Comparison of ENCODE assay signal across 11 cellular contexts in genomic region chr16:2773188-2773968, GRCh38. TPM values are rescaled to one million over a fixed set of nuclear protein-coding genes. Genes with fewer than 3 reads are reported as not detected.
DNase-seq lines count a peak whose midpoint lies in the region; ATAC-seq and TF ChIP-seq lines count a peak whose summit lies in the region.
"Had no signal": no experiment of that assay in that cellular context is flagged by ENCODE, and none has a peak within 500 bp of the region (broad histone marks: within the 10 kb centered on the region; RNA-seq: fewer than 3 reads in every experiment).

No MANE protein-coding gene starts in this region.

- H3K9me3 ChIP-seq in HEK293 (ENCODE audit: control insufficient read depth, insufficient read depth, low read depth, low read length): no peaks in the 10 kb centered on the region

- POLR2A ChIA-PET in HEK293 (lab: Yijun Ruan, JAX): interaction anchor here (1.5 to 1.9 kb wide), 3 partner anchors 9 to 91 kb away, joined by 6 to 8 read pairs (median 6); partner anchors contain the start of genes KCTD5 and SRRM2

- peaks cover 35% of the 10 kb centered on the region for H3K4me1 Mint-ChIP-seq in CD14-positive monocyte
- H3K4me1 Mint-ChIP-seq in activated naive CD8-positive, alpha-beta T cell treated with anti-CD3 and anti-CD28 coated beads, Interleukin-2, amount 50 U/mL, for 24 hours: peaks cover 29% of the 10 kb centered on the region
- peaks cover 51% of the 10 kb centered on the region for H3K4me1 Mint-ChIP-seq in nephron progenitor cell
- peaks cover 39% of the 10 kb centered on the region for H3K4me1 Mint-ChIP-seq in osteocyte (ENCODE audit: unreplicated experiment)

- no peak for ATAC-seq in activated naive CD8-positive, alpha-beta T cell treated with anti-CD3 and anti-CD28 coated beads, Interleukin-2, amount 50 U/mL, for 24 hours
- ATAC-seq in GM18861 (IDR thresholded peaks at IDR 0.05; ENCODE audit: unreplicated experiment): no peak

- DNase-seq in CD14-positive monocyte (ENCODE audit: low spot score) (no peak), nephron progenitor cell (no peak), coronary artery (ENCODE audit: low spot score) (no peak), osteocyte (ENCODE audit: extremely low spot score, unreplicated experiment) (no peak), NCI-H1436 (lab: John Stamatoyannopoulos, UW) (no peak)
- no peak for DNase-seq in activated naive CD8-positive, alpha-beta T cell treated with anti-CD3 and anti-CD28 coated beads, Interleukin-2, amount 50 U/mL, for 24 hours
- DNase-seq: NCI-H2081 had no signal

- H3K27ac Mint-ChIP-seq in CD14-positive monocyte: peak overlapping the region in 6 of 7 donors; percentile 31 to 67 (median 52)
- H3K27ac Mint-ChIP-seq in activated naive CD8-positive, alpha-beta T cell treated with anti-CD3 and anti-CD28 coated beads, Interleukin-2, amount 50 U/mL, for 24 hours: peak overlapping the region; percentile 68
- H3K27ac Mint-ChIP-seq in nephron progenitor cell: peak overlapping the region; percentile 99
- H3K27ac Mint-ChIP-seq in osteocyte (ENCODE audit: unreplicated experiment): no peak overlapping the region

- CTCF ChIA-PET in HEK293 (lab: Yijun Ruan, JAX): interaction anchor here (1.2 to 1.7 kb wide), 3 partner anchors 49 to 95 kb away, joined by 3 to 8 read pairs (median 3); no protein-coding TSS in a partner anchor

- H3K36me3 Mint-ChIP-seq in CD14-positive monocyte (peaks cover 65 to 71% of the 10 kb centered on the region in 2 donors), nephron progenitor cell (ENCODE audit: low read depth) (peaks cover 40% of the 10 kb centered on the region), osteocyte (ENCODE audit: unreplicated experiment) (peaks cover 32% of the 10 kb centered on the region)
- H3K36me3 Mint-ChIP-seq in activated naive CD8-positive, alpha-beta T cell treated with anti-CD3 and anti-CD28 coated beads, Interleukin-2, amount 50 U/mL, for 24 hours (ENCODE audit: low read depth): peaks cover 44% of the 10 kb centered on the region

- H3K27me3 Mint-ChIP-seq in CD14-positive monocyte (ENCODE audit: low read depth in 3 of 3) (no peaks in the 10 kb centered on the region), nephron progenitor cell (ENCODE audit: low read depth, poor library complexity) (no peaks in the 10 kb centered on the region), osteocyte (ENCODE audit: unreplicated experiment) (no peaks in the 10 kb centered on the region)
- H3K27me3 Mint-ChIP-seq in activated naive CD8-positive, alpha-beta T cell treated with anti-CD3 and anti-CD28 coated beads, Interleukin-2, amount 50 U/mL, for 24 hours: no peaks in the 10 kb centered on the region

- peaks cover 0 to 3% (median 0%) of the 10 kb centered on the region in 7 donors for H3K9me3 Mint-ChIP-seq in CD14-positive monocyte
- no peaks in the 10 kb centered on the region for H3K9me3 Mint-ChIP-seq in activated naive CD8-positive, alpha-beta T cell treated with anti-CD3 and anti-CD28 coated beads, Interleukin-2, amount 50 U/mL, for 24 hours
- no peaks in the 10 kb centered on the region for H3K9me3 Mint-ChIP-seq in nephron progenitor cell
- no peaks in the 10 kb centered on the region for H3K9me3 Mint-ChIP-seq in osteocyte (ENCODE audit: unreplicated experiment)

- H3K36me3 ChIP-seq in HEK293 (ENCODE audit: control insufficient read depth in 2 of 2, insufficient read depth in 1 of 2, low read length in 2 of 2): peaks cover 14 to 76% of the 10 kb centered on the region in 2 experiments

- H3K4me1 ChIP-seq in HEK293 (ENCODE audit: control insufficient read depth, insufficient read depth, low read length): peaks cover 2% of the 10 kb centered on the region

- TF ChIP-seq CTCF in CD14-positive monocyte (IDR thresholded peaks at IDR 0.05) (no peak), HEK293 (tag by site-specific recombination; IDR thresholded peaks at IDR 0.05) (no peak), nephron progenitor cell (IDR thresholded peaks at IDR 0.05) (no peak), coronary artery (IDR thresholded peaks at IDR 0.05) (no peak), osteocyte (IDR thresholded peaks at IDR 0.05) (no peak)

- H3K27ac ChIP-seq in HEK293 (ENCODE audit: extremely low read depth, low read depth, low read length) (peak overlapping the region; percentile 53; the same call in 1 of the 2 replicates), coronary artery (peak overlapping the region in 1 of 2 donors; percentile 29)

- intact Hi-C loops in CD14-positive monocyte (cut with micrococcal nuclease): no loop called here

- H3K4me3 Mint-ChIP-seq in CD14-positive monocyte (no peak overlapping the region), nephron progenitor cell (no peak overlapping the region), osteocyte (ENCODE audit: unreplicated experiment) (no peak overlapping the region)
- no peak overlapping the region for H3K4me3 Mint-ChIP-seq in activated naive CD8-positive, alpha-beta T cell treated with anti-CD3 and anti-CD28 coated beads, Interleukin-2, amount 50 U/mL, for 24 hours

- H3K4me3 ChIP-seq in HEK293 (ENCODE audit: low read depth, low read length) (no peak overlapping the region), coronary artery (no peak overlapping the region)

TF ChIP-seq in HEK293, 187 proteins besides CTCF, POLR2A, EP300 and RAD21 (continues in another document):
- peak; percentile 21; the same call in 1 of the 2 replicates for TF ChIP-seq ZFHX2 (tag by site-specific recombination; conservative IDR thresholded peaks at IDR 0.05)
- no peak for TF ChIP-seq KLF8 (tag by site-specific recombination; IDR thresholded peaks at IDR 0.05)
- no peak for TF ChIP-seq ZBTB10 (tag by site-specific recombination; IDR thresholded peaks at IDR 0.05)
- no peak for TF ChIP-seq REPIN1 (tag by site-specific recombination; IDR thresholded peaks at IDR 0.05; ENCODE audit: low read depth)
- peak; percentile 9; the same call in 1 of the 2 replicates for TF ChIP-seq KLF1 (tag by site-specific recombination; IDR thresholded peaks at IDR 0.05)
- TF ChIP-seq ZBTB17 (tag by site-specific recombination; IDR thresholded peaks at IDR 0.05): 0 out of 2 replicates have a peak, but pooled peaks have one; percentile 31
- 0 out of 2 replicates have a peak, but pooled peaks have one; percentile 11 for TF ChIP-seq PRDM4 (tag by site-specific recombination; IDR thresholded peaks at IDR 0.05)

RNA-seq across cellular contexts. Expression of gene ELOB, which starts 3.7 kb away (rescaled TPM):
- polyA plus RNA-seq in CD14-positive monocyte: 100 to 1,000 TPM; 363 to 405 TPM
- 264 and 287 TPM in 2 replicates for total RNA-seq in osteocyte

RNA-seq across cellular contexts. Expression of gene PRSS33, which starts 14.0 kb away (rescaled TPM):
- polyA plus RNA-seq in CD14-positive monocyte: not detected
- not detected in 2 replicates for total RNA-seq in osteocyte
- total RNA-seq: epithelial cell of proximal tubule; T-helper 2 cell treated with Interferon-gamma antibody and Interleukin-4, amounts not matched to agents 100 ng/mL and 5 ng/mL, for 36 hours had no signal

RNA-seq across cellular contexts. Expression of gene SRRM2, which starts 20.9 kb away (rescaled TPM):
- polyA plus RNA-seq in CD14-positive monocyte: 10 to 100 TPM; 19.0 to 31.8 TPM
- 536 and 572 TPM in 2 replicates for total RNA-seq in osteocyte

RNA-seq across cellular contexts. Expression of gene PRSS41, which starts 24.9 kb away (rescaled TPM):
- not detected for polyA plus RNA-seq in CD14-positive monocyte
- not detected in 2 replicates for total RNA-seq in osteocyte
- total RNA-seq: epithelial cell of proximal tubule; T-helper 2 cell treated with Interferon-gamma antibody and Interleukin-4, amounts not matched to agents 100 ng/mL and 5 ng/mL, for 36 hours had no signal

RNA-seq across cellular contexts. Expression of gene PRSS21, which starts 43.7 kb away (rescaled TPM):
- polyA plus RNA-seq in CD14-positive monocyte: 1 to 10 TPM; 2.1 to 3.1 TPM
- not detected in 2 replicates for total RNA-seq in osteocyte
